In the genomic region with DNA sequence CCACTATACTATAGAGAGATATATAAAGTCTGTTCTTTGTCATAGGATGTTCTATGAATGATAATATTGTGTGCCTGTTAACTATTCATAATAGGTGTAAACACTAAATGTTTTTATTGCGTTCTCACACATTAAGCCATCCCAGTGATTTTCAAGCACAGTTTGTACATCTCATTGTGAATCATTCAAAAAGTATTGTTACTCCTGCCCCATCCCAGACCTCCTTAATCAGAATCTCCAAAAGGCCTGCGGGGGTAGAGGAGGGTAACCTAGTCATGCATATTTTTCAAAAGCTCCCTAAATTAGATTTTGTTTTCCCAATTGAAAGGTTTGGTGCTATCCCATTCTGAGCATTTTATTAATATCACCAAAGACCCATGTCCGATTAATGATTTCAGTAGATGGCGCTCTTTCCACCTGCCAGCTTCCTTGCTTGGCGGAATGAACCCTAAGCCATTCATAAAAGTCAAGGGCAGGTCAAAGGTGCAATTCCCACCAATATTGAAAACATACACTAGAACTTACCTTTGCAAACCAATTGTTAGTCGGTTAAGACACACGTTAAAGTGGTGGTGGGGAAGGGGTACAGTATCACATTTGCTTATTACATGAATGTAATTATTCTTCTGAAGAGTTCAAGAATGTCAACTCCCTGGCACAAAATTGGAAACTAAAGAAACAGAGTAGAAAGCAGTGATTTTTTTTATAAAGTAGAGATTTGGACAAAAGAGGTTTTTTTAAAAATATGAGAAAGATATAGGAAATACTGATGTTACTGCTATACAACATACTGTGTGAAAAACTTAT, we compare ENCODE assay signal across 8 cellular contexts. TPM values are rescaled to one million over a fixed set of nuclear protein-coding genes. Genes with fewer than 3 reads are reported as not detected.
DNase-seq lines count a peak whose midpoint lies in the region; ATAC-seq, FAIRE-seq and TF ChIP-seq lines count a peak whose summit lies in the region.

No MANE protein-coding gene starts in this region.

- TF ChIP-seq RAD21 in liver (IDR thresholded peaks at IDR 0.05), result peak; percentile 97

- peaks cover 0 to 3% (median under 1%) of the 10 kb centered on the region in 4 donors for H3K4me1 ChIP-seq in liver (ENCODE audit: control insufficient read depth in 4 of 4, insufficient read depth in 4 of 4, low read length in 3 of 4)
- H3K4me1 ChIP-seq in tibial artery, result peaks cover 0 to 3% (median 0%) of the 10 kb centered on the region in 4 donors

- peak; percentile 55 for TF ChIP-seq CTCF in cardiac fibroblast (IDR thresholded peaks at IDR 0.05; ENCODE audit: low read depth, low read length)
- peak; percentile 73 for TF ChIP-seq CTCF in liver (IDR thresholded peaks at IDR 0.05; ENCODE audit: low read depth, low read length, missing input control)
- peak; percentile 53 to 64 for TF ChIP-seq CTCF in tibial artery (IDR thresholded peaks at IDR 0.05)

- 18% methylated on average over 7 of the region's 7 CpGs for WGBS in liver

- no peak for ATAC-seq in HG02759 (IDR thresholded peaks at IDR 0.05; ENCODE audit: unreplicated experiment)

- H3K9me3 ChIP-seq in liver (ENCODE audit: control insufficient read depth in 4 of 4, low read length in 3 of 4) (no peaks in the 10 kb centered on the region), tibial artery (no peaks in the 10 kb centered on the region)

- H3K27ac ChIP-seq in liver (ENCODE audit: low read depth in 1 of 2, low read length in 2 of 2) (no peak overlapping the region), tibial artery (no peak overlapping the region)

- no peak overlapping the region for H3K4me3 ChIP-seq in cardiac fibroblast (replicated peaks in 1 of 2; ENCODE audit: low read depth in 2 of 2, low read length in 2 of 2)
- H3K4me3 ChIP-seq in liver (ENCODE audit: low read depth in 1 of 3, low read length in 3 of 3), result no peak overlapping the region
- H3K4me3 ChIP-seq in tibial artery, result no peak overlapping the region

- peak; percentile 34 for DNase-seq in AG08396 (ENCODE audit: low spot score)
- no peak for DNase-seq in GM18507 (ENCODE audit: extremely low spot score, insufficient read length, low read depth)
- DNase-seq in RPMI8226, result peak; percentile 45
- DNase-seq in cardiac fibroblast (ENCODE audit: low read depth in 2 of 2), result peak; percentile 43 to 51
- DNase-seq in tibial artery, result no peak
- DNase-seq in NCI-H510A (lab: John Stamatoyannopoulos, UW), result no peak

- H3K27me3 ChIP-seq in liver (ENCODE audit: control insufficient read depth in 4 of 4, insufficient read depth in 4 of 4, low read length in 3 of 4) (no peaks in the 10 kb centered on the region), tibial artery (no peaks in the 10 kb centered on the region)

- H3K9ac ChIP-seq in liver (ENCODE audit: low read depth in 1 of 2, low read length in 2 of 2), result no peak overlapping the region

- intact Hi-C loops in tibial artery (cut with DNase I; ENCODE audit: low total_unique reads), result no loop called here

- peak; percentile 91 for FAIRE-seq in GM18507 (lab: Jason Lieb, UNC)

- no peaks in the 10 kb centered on the region for H3K36me3 ChIP-seq in liver (ENCODE audit: control insufficient read depth in 4 of 4, insufficient read depth in 3 of 4, low read depth in 1 of 4, low read length in 3 of 4)
- no peaks in the 10 kb centered on the region for H3K36me3 ChIP-seq in tibial artery

TF ChIP-seq in liver, 16 proteins besides CTCF, POLR2A, EP300 and RAD21:
- TF ChIP-seq HNF4A (conservative IDR thresholded peaks at IDR 0.05) (peak; percentile 56 to 80), GABPA (IDR thresholded peaks at IDR 0.05 in 1 of 2, conservative IDR thresholded peaks at IDR 0.05 in 1 of 2) (no peak), SP1 (IDR thresholded peaks at IDR 0.05) (peak; percentile 20), NR2F2 (IDR thresholded peaks at IDR 0.05) (peak; percentile 96), FOXA2 (IDR thresholded peaks at IDR 0.05) (no peak), RXRA (IDR thresholded peaks at IDR 0.05) (peak; percentile 75 to 90), HNF4G (IDR thresholded peaks at IDR 0.05) (peak; percentile 40)
- TF ChIP-seq, protein P1, sequence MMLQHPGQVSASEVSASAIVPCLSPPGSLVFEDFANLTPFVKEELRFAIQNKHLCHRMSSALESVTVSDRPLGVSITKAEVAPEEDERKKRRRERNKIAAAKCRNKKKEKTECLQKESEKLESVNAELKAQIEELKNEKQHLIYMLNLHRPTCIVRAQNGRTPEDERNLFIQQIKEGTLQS (IDR thresholded peaks at IDR 0.05), result no peak
- TF ChIP-seq, protein P2, sequence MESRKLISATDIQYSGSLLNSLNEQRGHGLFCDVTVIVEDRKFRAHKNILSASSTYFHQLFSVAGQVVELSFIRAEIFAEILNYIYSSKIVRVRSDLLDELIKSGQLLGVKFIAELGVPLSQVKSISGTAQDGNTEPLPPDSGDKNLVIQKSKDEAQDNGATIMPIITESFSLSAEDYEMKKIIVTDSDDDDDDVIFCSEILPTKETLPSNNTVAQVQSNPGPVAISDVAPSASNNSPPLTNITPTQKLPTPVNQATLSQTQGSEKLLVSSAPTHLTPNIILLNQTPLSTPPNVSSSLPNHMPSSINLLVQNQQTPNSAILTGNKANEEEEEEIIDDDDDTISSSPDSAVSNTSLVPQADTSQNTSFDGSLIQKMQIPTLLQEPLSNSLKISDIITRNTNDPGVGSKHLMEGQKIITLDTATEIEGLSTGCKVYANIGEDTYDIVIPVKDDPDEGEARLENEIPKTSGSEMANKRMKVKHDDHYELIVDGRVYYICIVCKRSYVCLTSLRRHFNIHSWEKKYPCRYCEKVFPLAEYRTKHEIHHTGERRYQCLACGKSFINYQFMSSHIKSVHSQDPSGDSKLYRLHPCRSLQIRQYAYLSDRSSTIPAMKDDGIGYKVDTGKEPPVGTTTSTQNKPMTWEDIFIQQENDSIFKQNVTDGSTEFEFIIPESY (IDR thresholded peaks at IDR 0.05), result no peak
- TF ChIP-seq, protein P3, sequence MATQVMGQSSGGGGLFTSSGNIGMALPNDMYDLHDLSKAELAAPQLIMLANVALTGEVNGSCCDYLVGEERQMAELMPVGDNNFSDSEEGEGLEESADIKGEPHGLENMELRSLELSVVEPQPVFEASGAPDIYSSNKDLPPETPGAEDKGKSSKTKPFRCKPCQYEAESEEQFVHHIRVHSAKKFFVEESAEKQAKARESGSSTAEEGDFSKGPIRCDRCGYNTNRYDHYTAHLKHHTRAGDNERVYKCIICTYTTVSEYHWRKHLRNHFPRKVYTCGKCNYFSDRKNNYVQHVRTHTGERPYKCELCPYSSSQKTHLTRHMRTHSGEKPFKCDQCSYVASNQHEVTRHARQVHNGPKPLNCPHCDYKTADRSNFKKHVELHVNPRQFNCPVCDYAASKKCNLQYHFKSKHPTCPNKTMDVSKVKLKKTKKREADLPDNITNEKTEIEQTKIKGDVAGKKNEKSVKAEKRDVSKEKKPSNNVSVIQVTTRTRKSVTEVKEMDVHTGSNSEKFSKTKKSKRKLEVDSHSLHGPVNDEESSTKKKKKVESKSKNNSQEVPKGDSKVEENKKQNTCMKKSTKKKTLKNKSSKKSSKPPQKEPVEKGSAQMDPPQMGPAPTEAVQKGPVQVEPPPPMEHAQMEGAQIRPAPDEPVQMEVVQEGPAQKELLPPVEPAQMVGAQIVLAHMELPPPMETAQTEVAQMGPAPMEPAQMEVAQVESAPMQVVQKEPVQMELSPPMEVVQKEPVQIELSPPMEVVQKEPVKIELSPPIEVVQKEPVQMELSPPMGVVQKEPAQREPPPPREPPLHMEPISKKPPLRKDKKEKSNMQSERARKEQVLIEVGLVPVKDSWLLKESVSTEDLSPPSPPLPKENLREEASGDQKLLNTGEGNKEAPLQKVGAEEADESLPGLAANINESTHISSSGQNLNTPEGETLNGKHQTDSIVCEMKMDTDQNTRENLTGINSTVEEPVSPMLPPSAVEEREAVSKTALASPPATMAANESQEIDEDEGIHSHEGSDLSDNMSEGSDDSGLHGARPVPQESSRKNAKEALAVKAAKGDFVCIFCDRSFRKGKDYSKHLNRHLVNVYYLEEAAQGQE (IDR thresholded peaks at IDR 0.05), result no peak
- TF ChIP-seq, protein P4, sequence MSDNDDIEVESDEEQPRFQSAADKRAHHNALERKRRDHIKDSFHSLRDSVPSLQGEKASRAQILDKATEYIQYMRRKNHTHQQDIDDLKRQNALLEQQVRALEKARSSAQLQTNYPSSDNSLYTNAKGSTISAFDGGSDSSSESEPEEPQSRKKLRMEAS (IDR thresholded peaks at IDR 0.05), result no peak

RNA-seq across cellular contexts. Expression of a gene that starts 5.8 kb away (rescaled TPM):
- 1 to 10 TPM; 7.8 to 8.4 TPM for total RNA-seq in liver
- 1 to 10 TPM in 1 of 2 donors, under 1 TPM in 1; 0.88 to 3.1 TPM for polyA plus RNA-seq in liver

Comparison
In these comparisons a context has a peak if more than half of its experiments do, and no peak if none do; other contexts are left out.
1. DNase-seq: peak in AG08396 (single experiment), RPMI8226 (single experiment) and cardiac fibroblast (2 of 2); none in GM18507 (single experiment), tibial artery (0 of 2) and NCI-H510A (single experiment).
2. Peak in every context shown above with its lines, with median percentiles within 50 percentile points of each other: CTCF ChIP-seq.